31 cellular contexts compared by ENCODE assay signal in genomic region chr1:197150336-197151005, GRCh38.
"Had no signal": no experiment of that assay in that cellular context is flagged by ENCODE, and none has a peak within 500 bp of the region (broad histone marks: within the 10 kb centered on the region; RNA-seq: fewer than 3 reads in every experiment).

No MANE protein-coding gene starts in this region.

- H3K4me2 ChIP-seq: KMS-11 had no signal

- H3K4me3 Mint-ChIP-seq: activated CD8-positive, alpha-beta T cell treated with anti-CD3 and anti-CD28 coated beads for 36 hours; activated naive CD8-positive, alpha-beta T cell treated with anti-CD3 and anti-CD28 coated beads, Interleukin-2, amount 10 ng/mL, durations not matched to agents 7 days and 5 days; activated T-cell treated with anti-CD3 and anti-CD28 coated beads, Interleukin-2, amount 50 U/mL, for 72 hours; activated T-helper 17 cell treated with anti-CD3 and anti-CD28 coated beads, Interleukin-2, amount 50 U/mL, for 72 hours had no signal

- H3K36me3 Mint-ChIP-seq: activated naive CD8-positive, alpha-beta T cell treated with anti-CD3 and anti-CD28 coated beads, Interleukin-2, amount 10 ng/mL, durations not matched to agents 7 days and 5 days had no signal

- H3K27ac Mint-ChIP-seq: activated CD8-positive, alpha-beta T cell treated with anti-CD3 and anti-CD28 coated beads for 36 hours; activated naive CD8-positive, alpha-beta T cell treated with anti-CD3 and anti-CD28 coated beads, Interleukin-2, amount 10 ng/mL, durations not matched to agents 7 days and 5 days; activated T-cell treated with anti-CD3 and anti-CD28 coated beads, Interleukin-2, amount 50 U/mL, for 72 hours; activated T-helper 17 cell treated with anti-CD3 and anti-CD28 coated beads, Interleukin-2, amount 50 U/mL, for 72 hours had no signal

- H3K9me3 ChIP-seq: adrenal gland, body of pancreas, breast epithelium, SJSA1 had no signal

- H3K4me1 ChIP-seq: breast epithelium, SJSA1 had no signal

- H3K27me3 ChIP-seq: body of pancreas, breast epithelium, SJSA1 had no signal

- H3K36me3 ChIP-seq: adrenal gland, breast epithelium had no signal

- H3K4me1 Mint-ChIP-seq: activated naive CD8-positive, alpha-beta T cell treated with anti-CD3 and anti-CD28 coated beads, Interleukin-2, amount 10 ng/mL, durations not matched to agents 7 days and 5 days; activated T-helper 17 cell treated with anti-CD3 and anti-CD28 coated beads, Interleukin-2, amount 50 U/mL, for 72 hours had no signal

- H3K9me3 Mint-ChIP-seq: activated CD8-positive, alpha-beta T cell treated with anti-CD3 and anti-CD28 coated beads for 36 hours; activated naive CD8-positive, alpha-beta T cell treated with anti-CD3 and anti-CD28 coated beads, Interleukin-2, amount 10 ng/mL, durations not matched to agents 7 days and 5 days; activated T-cell treated with anti-CD3 and anti-CD28 coated beads, Interleukin-2, amount 50 U/mL, for 72 hours; activated T-helper 17 cell treated with anti-CD3 and anti-CD28 coated beads, Interleukin-2, amount 50 U/mL, for 72 hours had no signal

- H3K27ac ChIP-seq: adrenal gland, body of pancreas, breast epithelium, KMS-11, SJSA1, WERI-Rb-1 had no signal

- H3K27me3 Mint-ChIP-seq: activated CD8-positive, alpha-beta T cell treated with anti-CD3 and anti-CD28 coated beads for 36 hours; activated naive CD8-positive, alpha-beta T cell treated with anti-CD3 and anti-CD28 coated beads, Interleukin-2, amount 10 ng/mL, durations not matched to agents 7 days and 5 days; activated T-helper 17 cell treated with anti-CD3 and anti-CD28 coated beads, Interleukin-2, amount 50 U/mL, for 72 hours had no signal

- ATAC-seq: activated CD8-positive, alpha-beta T cell treated with anti-CD3 and anti-CD28 coated beads for 36 hours; activated T-cell treated with anti-CD3 and anti-CD28 coated beads, Interleukin-2, amount 50 U/mL, for 72 hours; activated T-helper 17 cell treated with anti-CD3 and anti-CD28 coated beads, Interleukin-2, amount 50 U/mL, for 72 hours; body of pancreas; Panc1 had no signal

- DNase-seq: activated CD4-positive, alpha-beta T cell treated with anti-CD3 and anti-CD28 coated beads for 1 hour; activated CD4-positive, alpha-beta T cell treated with anti-CD3 and anti-CD28 coated beads for 48 hours; activated CD4-positive, CD25-positive, alpha-beta regulatory T cell; activated CD8-positive, alpha-beta T cell treated with anti-CD3 and anti-CD28 coated beads for 36 hours; activated effector memory CD4-positive, alpha-beta T cell treated with anti-CD3 and anti-CD28 coated beads, Interleukin-2, amount 50 U/mL, for 16 hours; activated naive CD4-positive, alpha-beta T cell; activated naive CD4-positive, alpha-beta T cell treated with anti-CD3 and anti-CD28 coated beads, Interleukin-2, amount 50 U/mL, for 16 hours; activated naive CD8-positive, alpha-beta T cell treated with anti-CD3 and anti-CD28 coated beads, Interleukin-2, amount 10 ng/mL, durations not matched to agents 7 days and 5 days; activated T-cell treated with anti-CD3 and anti-CD28 coated beads, Interleukin-2, amount 50 U/mL, for 1 hour; activated T-cell treated with anti-CD3 and anti-CD28 coated beads, Interleukin-2, amount 50 U/mL, for 72 hours; adrenal gland; body of pancreas; MM.1S; MV-4-11; NCI-H1092; NCI-H1436 treated with DMSO at 0.1 percent for 48 hours; NCI-H1694 treated with DMSO at 0.1 percent for 48 hours; NCI-H2029; NCI-H2171 treated with DMSO at 0.1 percent for 48 hours; NCI-H2227 treated with DMSO at 0.1 percent for 48 hours; NCI-H446 treated with DMSO at 0.1 percent for 48 hours; NCI-H524; NCI-H82; SHP77 treated with DMSO at 0.1 percent for 48 hours; T1000; WERI-Rb-1 had no signal

- H3K9ac ChIP-seq: KMS-11 had no signal

- H3K4me3 ChIP-seq: adrenal gland, body of pancreas, breast epithelium, SJSA1 had no signal
